In the genomic region with DNA sequence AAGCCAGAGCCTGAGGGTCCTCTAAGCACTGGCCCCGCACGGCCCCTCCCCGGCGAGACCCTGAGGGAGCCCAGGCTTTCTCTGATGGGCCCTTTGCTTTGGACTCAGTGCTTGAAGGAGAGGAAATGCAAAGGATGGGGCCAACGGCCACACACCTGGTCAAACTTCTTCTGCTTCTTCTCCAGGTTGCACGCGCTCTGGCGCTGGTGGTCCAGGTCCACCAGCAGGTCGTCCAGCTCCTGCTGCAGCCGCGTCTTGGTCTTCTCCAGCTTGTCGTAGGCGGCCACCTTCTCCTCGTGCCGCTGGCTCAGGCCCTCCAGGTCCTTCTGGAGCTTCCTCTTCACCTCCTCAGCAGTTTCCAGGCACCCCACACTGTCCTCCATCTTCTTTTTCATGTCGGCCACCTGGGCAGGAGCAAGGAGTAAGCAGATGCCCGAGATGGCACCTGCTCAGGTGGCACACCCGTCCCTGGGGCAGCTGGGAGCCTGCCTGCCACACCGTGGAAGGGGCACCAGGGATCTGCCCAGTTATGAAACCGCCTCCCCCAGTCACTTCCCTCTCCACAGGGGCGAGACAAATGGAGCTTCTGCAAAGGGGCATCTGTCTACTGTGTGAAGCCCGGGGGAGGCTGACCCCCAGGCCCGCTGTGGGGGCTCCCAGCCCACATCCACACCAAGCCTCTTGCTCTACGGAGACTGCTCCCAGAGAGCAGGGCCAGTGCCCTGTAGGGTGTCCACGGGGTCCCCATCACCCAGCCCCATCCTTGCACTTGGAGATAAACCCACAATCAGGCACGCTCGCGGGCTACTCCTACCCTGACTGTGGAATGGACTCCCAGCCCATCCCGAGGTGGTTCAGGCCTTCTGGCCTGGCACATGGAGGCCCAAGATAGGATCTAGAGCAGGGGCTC, we compare ENCODE assay signal across 16 cellular contexts. TPM values are rescaled to one million over a fixed set of nuclear protein-coding genes. Genes with fewer than 3 reads are reported as not detected.
A peak's percentile ranks its signal among the peaks of the same experiment; 100 is the strongest.
DNase-seq lines count a peak whose midpoint lies in the region; ATAC-seq, FAIRE-seq and TF ChIP-seq lines count a peak whose summit lies in the region.
"Had no signal": no experiment of that assay in that cellular context is flagged by ENCODE, and none has a peak within 500 bp of the region (broad histone marks: within the 10 kb centered on the region; RNA-seq: fewer than 3 reads in every experiment).

No MANE protein-coding gene starts in this region.

- H3K36me3 ChIP-seq in right lobe of liver (peaks cover 45 to 85% (median 73%) of the 10 kb centered on the region in 4 donors), upper lobe of right lung (peaks cover 86% of the 10 kb centered on the region), neuronal stem cell (replicated peaks in 1 of 2; ENCODE audit: control insufficient read depth in 2 of 2, insufficient read depth in 2 of 2, low read length in 2 of 2) (peaks cover 74 to 86% of the 10 kb centered on the region in 2 donors)

- no peaks in the 10 kb centered on the region for H3K9me3 ChIP-seq in right lobe of liver
- no peaks in the 10 kb centered on the region for H3K9me3 ChIP-seq in upper lobe of right lung
- H3K9me3 ChIP-seq in neuronal stem cell (replicated peaks in 1 of 2; ENCODE audit: control insufficient read depth in 2 of 2, insufficient read depth in 1 of 2, low read depth in 1 of 2, low read length in 2 of 2): peaks cover 0 to 24% of the 10 kb centered on the region in 2 donors
- H3K9me3 ChIP-seq: pancreas had no signal

- no peak overlapping the region for H4K8ac ChIP-seq in neuronal stem cell (ENCODE audit: low read depth, low read length)

- H2BK12ac ChIP-seq in neuronal stem cell (ENCODE audit: low read length): no peak overlapping the region

- no peaks in the 10 kb centered on the region for H3K4me1 ChIP-seq in right lobe of liver
- peaks cover 11% of the 10 kb centered on the region for H3K4me1 ChIP-seq in upper lobe of right lung
- no peaks in the 10 kb centered on the region for H3K4me1 ChIP-seq in neuronal stem cell (ENCODE audit: control insufficient read depth in 2 of 2, insufficient read depth in 1 of 2, low read depth in 1 of 2, low read length in 2 of 2)
- H3K4me1 ChIP-seq: pancreas had no signal

- H2AK5ac ChIP-seq in neuronal stem cell (ENCODE audit: low read depth, low read length): no peak overlapping the region

- no peak overlapping the region for H3K4ac ChIP-seq in neuronal stem cell (ENCODE audit: low read length)

- H4K91ac ChIP-seq in neuronal stem cell (ENCODE audit: low read depth, low read length, poor library complexity): no peak overlapping the region

- H3K4me1 Mint-ChIP-seq in activated naive CD8-positive, alpha-beta T cell (ENCODE audit: low read depth): peaks cover 55% of the 10 kb centered on the region
- H3K4me1 Mint-ChIP-seq: activated B cell treated with CpG ODN at 0.5 μM for 24 hours had no signal

- no peak overlapping the region for H3K14ac ChIP-seq in neuronal stem cell (ENCODE audit: low read length)

- no peak overlapping the region for H3K18ac ChIP-seq in neuronal stem cell (ENCODE audit: low read length)

- H2BK120ac ChIP-seq in neuronal stem cell (ENCODE audit: low read depth, low read length): no peak overlapping the region

- H3K4me3 ChIP-seq in right lobe of liver (no peak overlapping the region), upper lobe of right lung (no peak overlapping the region), neuronal stem cell (ENCODE audit: low read length in 2 of 2) (no peak overlapping the region)
- H3K4me3 ChIP-seq: GM23248, pancreas had no signal

- H3K27me3 ChIP-seq in right lobe of liver: no peaks in the 10 kb centered on the region
- no peaks in the 10 kb centered on the region for H3K27me3 ChIP-seq in upper lobe of right lung
- H3K27me3 ChIP-seq in neuronal stem cell (ENCODE audit: control insufficient read depth in 3 of 3, insufficient read depth in 3 of 3, low read depth in 1 of 3, low read length in 3 of 3): no peaks in the 10 kb centered on the region
- H3K27me3 ChIP-seq: pancreas had no signal

- peak overlapping the region; percentile 35 for H3K4me3 Mint-ChIP-seq in activated naive CD8-positive, alpha-beta T cell
- H3K4me3 Mint-ChIP-seq: activated B cell treated with CpG ODN at 0.5 μM for 24 hours; activated T-cell treated with anti-CD3 and anti-CD28 coated beads, Interleukin-2, amount 50 U/mL, for 4 hours had no signal

- no peak overlapping the region for H2BK15ac ChIP-seq in neuronal stem cell (ENCODE audit: low read length)

- ATAC-seq in left cardiac atrium: peak in 1 of 2 donors; percentile 2
- ATAC-seq in right lobe of liver: peak; percentile 3 to 12 (median 7)
- ATAC-seq in upper lobe of right lung: peak; percentile 11
- ATAC-seq in GM19467 (IDR thresholded peaks at IDR 0.05; ENCODE audit: unreplicated experiment): no peak
- ATAC-seq: PC-3 had no signal

- H3K4me2 ChIP-seq in neuronal stem cell (ENCODE audit: insufficient read depth, low read length, poor library complexity, severe bottlenecking): no peak overlapping the region

- no peak overlapping the region for H2BK5ac ChIP-seq in neuronal stem cell (ENCODE audit: low read length)

- peak overlapping the region; percentile 50 for H3K27ac Mint-ChIP-seq in activated naive CD8-positive, alpha-beta T cell
- H3K27ac Mint-ChIP-seq: activated B cell treated with CpG ODN at 0.5 μM for 24 hours had no signal

- peaks cover 14% of the 10 kb centered on the region for H3K36me3 Mint-ChIP-seq in activated naive CD8-positive, alpha-beta T cell

- peaks cover 1% of the 10 kb centered on the region for H3K79me1 ChIP-seq in neuronal stem cell (ENCODE audit: low read depth, low read length)

- H2AFZ ChIP-seq in neuronal stem cell (ENCODE audit: low read length): no peak overlapping the region
- H2AFZ ChIP-seq: GM23248 had no signal

- intact Hi-C loops in left cardiac atrium (cut with DNase I): no loop called here
- intact Hi-C loops in cardiac septum (cut with DNase I): no loop called here
- intact Hi-C loops in right lobe of liver (cut with DNase I): no loop called here
- intact Hi-C loops in upper lobe of right lung (cut with DNase I): no loop called here

- FAIRE-seq in H54 (lab: Jason Lieb, UNC): no peak
- FAIRE-seq: pancreas had no signal

- H3K27ac ChIP-seq in right lobe of liver (no peak overlapping the region), upper lobe of right lung (no peak overlapping the region), neuronal stem cell (replicated peaks; ENCODE audit: low read length) (no peak overlapping the region)
- H3K27ac ChIP-seq: GM23248, pancreas had no signal

- no peak overlapping the region for H3K9ac ChIP-seq in neuronal stem cell (ENCODE audit: low read depth, low read length, poor library complexity)
- H3K9ac ChIP-seq: GM23248 had no signal

- 78% methylated on average over 12 of the region's 29 CpGs for WGBS in right lobe of liver (ENCODE audit: insufficient coverage, low coverage, low lambda C conversion rate, missing lambda C conversion rate)
- WGBS in neuronal stem cell (ENCODE audit: extremely low coverage in 2 of 2, insufficient read length in 2 of 2, insufficient replicate concordance in 1 of 2), 2 donors: no CpG with 5 or more reads among the region's 29 CpGs

- H3K27me3 Mint-ChIP-seq in activated naive CD8-positive, alpha-beta T cell: no peaks in the 10 kb centered on the region
- H3K27me3 Mint-ChIP-seq: activated B cell treated with CpG ODN at 0.5 μM for 24 hours had no signal

- TF ChIP-seq CTCF in right lobe of liver (IDR thresholded peaks at IDR 0.05) (no peak), upper lobe of right lung (IDR thresholded peaks at IDR 0.05) (no peak)

- DNase-seq in left cardiac atrium: peak; percentile 24
- no peak for DNase-seq in cardiac septum (ENCODE audit: low spot score)
- peak in 1 of 3 donors; percentile 48 for DNase-seq in right lobe of liver
- DNase-seq in upper lobe of right lung: peak; percentile 59
- no peak for DNase-seq in H54 (ENCODE audit: insufficient read length, low spot score)
- DNase-seq in neuronal stem cell (ENCODE audit: low spot score): no peak
- DNase-seq: activated B cell treated with CpG ODN at 0.5 μM for 24 hours; activated T-cell treated with anti-CD3 and anti-CD28 coated beads, Interleukin-2, amount 50 U/mL, for 4 hours; GM23248; NCI-H1436 treated with DMSO at 0.1 percent for 48 hours; NCI-H446; PC-3; stimulated activated CD4-positive, alpha-beta T cell treated with anti-CD3 and anti-CD28 coated beads, Interleukin-12 subunit alpha, Interleukin-12 subunit beta, amount 100 ng/mL, for 4 hours had no signal

- TF ChIP-seq POLR2A in right lobe of liver (IDR thresholded peaks at IDR 0.05) (no peak), H54 (IDR thresholded peaks at IDR 0.05; ENCODE audit: low read depth, low read length) (no peak)

- no peaks in the 10 kb centered on the region for H3K9me3 Mint-ChIP-seq in activated naive CD8-positive, alpha-beta T cell (ENCODE audit: low read depth)
- H3K9me3 Mint-ChIP-seq: activated B cell treated with CpG ODN at 0.5 μM for 24 hours; activated T-cell treated with anti-CD3 and anti-CD28 coated beads, Interleukin-2, amount 50 U/mL, for 4 hours had no signal

- no peak overlapping the region for H3K23ac ChIP-seq in neuronal stem cell (ENCODE audit: low read depth, low read length, poor library complexity)

RNA-seq across cellular contexts. Expression of gene APOL1, which starts 39.2 kb away (rescaled TPM):
- total RNA-seq in left cardiac atrium (10 to 100 TPM; 26.5 to 40.7 TPM), cardiac septum (25.6 TPM), right lobe of liver (100 to 1,000 TPM in 5 of 6 experiments, 10 to 100 TPM in 1; 85.1 to 299 (median 119) TPM), upper lobe of right lung (92.8 TPM)
- polyA plus RNA-seq in neuronal stem cell (2013, experiment 1 of 2): 0.06 TPM
- 0.03 TPM for polyA plus RNA-seq in neuronal stem cell (2013, experiment 2 of 2)
- total RNA-seq: PC-3 had no signal

RNA-seq across cellular contexts. Expression of gene APOL2, which starts 52.8 kb away (rescaled TPM):
- total RNA-seq in left cardiac atrium: 10 to 100 TPM; 43.8 to 43.9 TPM
- 47.9 TPM for total RNA-seq in cardiac septum
- total RNA-seq in right lobe of liver: 100 to 1,000 TPM in 1 of 6 experiments, 10 to 100 TPM in 5; 40.8 to 121 (median 57.5) TPM
- 51.6 TPM for total RNA-seq in upper lobe of right lung
- polyA plus RNA-seq in neuronal stem cell (2013, experiment 1 of 2): 4.3 TPM
- 4.7 TPM for polyA plus RNA-seq in neuronal stem cell (2013, experiment 2 of 2)

Comparison
In these comparisons a context has a peak if more than half of its experiments do, and no peak if none do; other contexts are left out.
1. DNase-seq: peak in left cardiac atrium (single experiment) and upper lobe of right lung (single experiment); none in cardiac septum (single experiment), H54 (single experiment) and neuronal stem cell (single experiment).